22 cellular contexts compared by ENCODE assay signal in the genomic region with DNA sequence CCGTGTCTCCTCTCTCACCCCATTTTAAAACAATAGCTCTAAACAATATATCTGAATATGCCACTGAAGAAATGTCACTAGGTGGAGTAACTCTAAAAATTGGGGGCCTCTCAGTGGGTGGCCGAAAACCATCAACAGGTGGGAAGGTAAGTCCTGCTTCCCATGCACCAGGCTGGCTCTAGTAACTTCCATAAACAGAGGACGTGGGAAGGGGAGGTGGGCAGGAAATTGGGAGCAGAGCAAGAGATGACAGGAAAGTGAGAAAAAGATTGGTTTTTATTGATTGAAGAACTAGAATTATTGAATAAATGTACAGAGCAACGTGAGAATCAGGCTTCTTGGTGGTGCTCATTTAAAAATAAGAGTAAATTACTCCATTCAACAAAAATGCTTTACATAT.
DNase-seq lines count a peak whose midpoint lies in the region; ATAC-seq, FAIRE-seq and TF ChIP-seq lines count a peak whose summit lies in the region.
"Had no signal": no experiment of that assay in that cellular context is flagged by ENCODE, and none has a peak within 500 bp of the region (broad histone marks: within the 10 kb centered on the region; RNA-seq: fewer than 3 reads in every experiment).

No MANE protein-coding gene starts in this region.

- CTCF ChIA-PET in HEK293 (lab: Yijun Ruan, JAX): interaction anchor here (1.0 to 4.7 kb wide), 6 partner anchors 9 to 264 kb away, joined by 3 to 23 read pairs (median 5); no protein-coding TSS in a partner anchor

- H3K27ac ChIP-seq in HEK293 (ENCODE audit: extremely low read depth, low read depth, low read length) (no peak overlapping the region), caudate nucleus (ENCODE audit: low read depth, low read length) (peak overlapping the region; percentile 45), kidney (ENCODE audit: low read depth in 2 of 2, low read length in 2 of 2) (no peak overlapping the region)
- H3K27ac ChIP-seq: BLaER1 had no signal

- TF ChIP-seq CTCF in HEK293 (tag by site-specific recombination; IDR thresholded peaks at IDR 0.05): no peak
- no peak for TF ChIP-seq CTCF in kidney (IDR thresholded peaks at IDR 0.05; ENCODE audit: borderline replicate concordance, extremely low read depth, insufficient read depth)

- intact Hi-C loops in kidney (cut with DNase I): no loop called here

- no peaks in the 10 kb centered on the region for H3K36me3 ChIP-seq in HEK293 (ENCODE audit: control insufficient read depth in 2 of 2, insufficient read depth in 1 of 2, low read length in 2 of 2)
- no peaks in the 10 kb centered on the region for H3K36me3 ChIP-seq in kidney (ENCODE audit: control insufficient read depth in 1 of 2, insufficient read depth in 2 of 2, low read length in 2 of 2)
- H3K36me3 ChIP-seq: BE2C, BLaER1 had no signal

- no peak overlapping the region for H3K4me3 ChIP-seq in HEK293 (ENCODE audit: low read depth, low read length)
- no peak overlapping the region for H3K4me3 ChIP-seq in kidney (ENCODE audit: low read length in 2 of 2)
- H3K4me3 ChIP-seq: BLaER1, GM12878 had no signal

- no peaks in the 10 kb centered on the region for H3K9me3 ChIP-seq in HEK293 (ENCODE audit: control insufficient read depth, insufficient read depth, low read depth, low read length)
- no peaks in the 10 kb centered on the region for H3K9me3 ChIP-seq in kidney (ENCODE audit: control insufficient read depth in 1 of 2, low read length in 2 of 2)
- H3K9me3 ChIP-seq: BE2C, BLaER1 had no signal

- DNase-seq in G401 (ENCODE audit: low spot score) (peak; percentile 61), caudate nucleus (lab: John Stamatoyannopoulos, UW) (peak in 1 of 61 donors; percentile 25), kidney (no peak), KBM-7 (no peak)
- DNase-seq: 8988T; ACHN; BE2C; C1 segment of cervical spinal cord; CD4-positive, alpha-beta memory T cell; CD4-positive, CD25-positive, alpha-beta regulatory T cell; CD8-positive, alpha-beta memory T cell; COR-L47; DMS 273 treated with DMSO at 0.1 percent for 48 hours; DMS79 treated with DMSO at 0.1 percent for 48 hours; GDM1 had no signal

- peaks cover 6% of the 10 kb centered on the region for H3K4me1 ChIP-seq in HEK293 (ENCODE audit: control insufficient read depth, insufficient read depth, low read length)
- H3K4me1 ChIP-seq in kidney (ENCODE audit: control insufficient read depth in 1 of 2, insufficient read depth in 1 of 2, low read depth in 1 of 2, low read length in 2 of 2): peaks cover 0 to 2% of the 10 kb centered on the region in 2 donors
- H3K4me1 ChIP-seq: BE2C had no signal

- no peak for FAIRE-seq in kidney (lab: Jason Lieb, UNC)
- FAIRE-seq: A204.1, GM12878, GM12892, GM18507 had no signal

- in situ Hi-C loops in G401 (cut with HindIII; ENCODE audit: low sequenced_read_pairs): no loop called here
- in situ Hi-C loops in KBM-7 (cut with MboI; ENCODE audit: low pct_unique_long_range_greater_than_20kb, low sequenced_read_pairs): no loop called here

- H3K9ac ChIP-seq in kidney (ENCODE audit: low read length in 2 of 2): no peak overlapping the region
- H3K9ac ChIP-seq: BLaER1 had no signal

- POLR2A ChIA-PET in HEK293 (lab: Yijun Ruan, JAX): no interaction called here

- ATAC-seq in GM21717 (IDR thresholded peaks at IDR 0.05; ENCODE audit: unreplicated experiment): no peak
- ATAC-seq: GM12878 had no signal

TF ChIP-seq in HEK293, 187 proteins besides CTCF, POLR2A, EP300 and RAD21:
- TF ChIP-seq EGR2 (tag by site-specific recombination; IDR thresholded peaks at IDR 0.05; ENCODE audit: low read depth) (0 out of 2 replicates have a peak, but pooled peaks have one; percentile 22), ZNF621 (tag by site-specific recombination; IDR thresholded peaks at IDR 0.05) (no peak), ZNF776 (tag by site-specific recombination; IDR thresholded peaks at IDR 0.05; ENCODE audit: borderline replicate concordance) (no peak), SCRT2 (tag by site-specific recombination; IDR thresholded peaks at IDR 0.05) (0 out of 2 replicates have a peak, but pooled peaks have one; percentile 16)
